ENCODE assay signal across 8 cellular contexts in the genomic region with DNA sequence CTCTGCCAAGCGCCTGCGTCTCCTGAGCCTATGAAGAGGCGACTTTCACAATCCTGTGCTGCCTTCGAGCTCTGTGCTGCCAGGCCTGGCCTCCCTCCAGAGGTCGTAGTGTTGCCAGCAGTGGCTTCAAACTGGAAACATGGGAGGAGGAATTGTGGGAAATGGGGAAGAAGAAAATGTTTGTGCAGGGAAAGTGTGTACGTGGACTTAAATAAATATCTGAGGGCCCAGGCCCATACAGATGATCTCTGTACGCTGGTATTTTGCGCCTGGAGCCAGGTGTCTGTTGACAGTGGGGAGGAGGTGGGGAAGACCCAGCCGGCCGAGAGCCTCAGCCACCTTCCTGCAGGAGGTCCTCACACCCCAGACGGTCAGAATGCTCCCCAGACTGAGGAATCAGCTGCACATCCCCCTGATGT. TPM values are rescaled to one million over a fixed set of nuclear protein-coding genes. Genes with fewer than 3 reads are reported as not detected.
DNase-seq lines count a peak whose midpoint lies in the region; ATAC-seq lines count a peak whose summit lies in the region.

No MANE protein-coding gene starts in this region.

- H3K4me3 Mint-ChIP-seq in immature natural killer cell = peak overlapping the region; percentile 88 to 92 (median 89)

- peaks cover 67 to 74% of the 10 kb centered on the region in 2 donors for H3K4me1 Mint-ChIP-seq in immature natural killer cell

- peak overlapping the region; percentile 76 for H3K4me2 ChIP-seq in skeletal muscle satellite cell (ENCODE audit: low read length)

- no peaks in the 10 kb centered on the region for H3K27me3 ChIP-seq in skeletal muscle satellite cell (ENCODE audit: control insufficient read depth, insufficient read depth, low read length)

- peaks cover 23 to 34% (median 25%) of the 10 kb centered on the region in 3 donors for H3K36me3 Mint-ChIP-seq in immature natural killer cell

- DNase-seq in NCI-H146 (lab: John Stamatoyannopoulos, UW) = peak; percentile 62
- peak in 57 of 58 donors; percentile 14 to 91 (median 76) for DNase-seq in anterior cingulate cortex (lab: John Stamatoyannopoulos, UW)
- DNase-seq in immature natural killer cell = no peak
- no peak for DNase-seq in COLO668 (lab: John Stamatoyannopoulos, UW; ENCODE audit: unreplicated experiment)

- peaks cover 0 to 2% (median 1%) of the 10 kb centered on the region in 3 donors for H3K27me3 Mint-ChIP-seq in immature natural killer cell (ENCODE audit: low read depth in 3 of 3)

- ATAC-seq in activated CD4-positive, CD25-positive, alpha-beta regulatory T cell treated with anti-CD3 and anti-CD28 coated beads, Interleukin-2, amount 50 U/mL, for 24 hours = no peak
- no peak for ATAC-seq in GM19395 (IDR thresholded peaks at IDR 0.05; ENCODE audit: unreplicated experiment)
- ATAC-seq in HG03460 (IDR thresholded peaks at IDR 0.05; ENCODE audit: unreplicated experiment) = no peak

- H3K27ac Mint-ChIP-seq in immature natural killer cell = peak overlapping the region; percentile 95 to 99 (median 99)

- H3K9me3 Mint-ChIP-seq in immature natural killer cell = no peaks in the 10 kb centered on the region

- peak overlapping the region; percentile 87 for H3K9ac ChIP-seq in skeletal muscle satellite cell (ENCODE audit: low read depth, low read length)

- H3K36me3 ChIP-seq in skeletal muscle satellite cell (ENCODE audit: insufficient read depth, low read length) = peaks cover 62% of the 10 kb centered on the region

- H3K9me3 ChIP-seq in skeletal muscle satellite cell (replicated peaks; ENCODE audit: low read length) = no peaks in the 10 kb centered on the region

- H3K4me3 ChIP-seq in skeletal muscle satellite cell (ENCODE audit: low read length) = peak overlapping the region; percentile 46

- peaks cover 64% of the 10 kb centered on the region for H3K4me1 ChIP-seq in skeletal muscle satellite cell (ENCODE audit: control insufficient read depth, insufficient read depth, low read length)

RNA-seq across cellular contexts. Expression of a gene that starts 44.6 kb away (rescaled TPM):
- 10 to 100 TPM; 31.4 to 98.7 (median 68.1) TPM for polyA plus RNA-seq in immature natural killer cell
- 73.2 and 78.1 TPM in 2 replicates for total RNA-seq in skeletal muscle satellite cell (2012; rRNA removed)

Comparison
In these comparisons a context has a peak if more than half of its experiments do, and no peak if none do; other contexts are left out.
1. DNase-seq: peak in NCI-H146 (single experiment) and anterior cingulate cortex (57 of 58); none in immature natural killer cell (0 of 3) and COLO668 (single experiment).